Comparison of ENCODE assay signal across 31 cellular contexts in the genomic region with DNA sequence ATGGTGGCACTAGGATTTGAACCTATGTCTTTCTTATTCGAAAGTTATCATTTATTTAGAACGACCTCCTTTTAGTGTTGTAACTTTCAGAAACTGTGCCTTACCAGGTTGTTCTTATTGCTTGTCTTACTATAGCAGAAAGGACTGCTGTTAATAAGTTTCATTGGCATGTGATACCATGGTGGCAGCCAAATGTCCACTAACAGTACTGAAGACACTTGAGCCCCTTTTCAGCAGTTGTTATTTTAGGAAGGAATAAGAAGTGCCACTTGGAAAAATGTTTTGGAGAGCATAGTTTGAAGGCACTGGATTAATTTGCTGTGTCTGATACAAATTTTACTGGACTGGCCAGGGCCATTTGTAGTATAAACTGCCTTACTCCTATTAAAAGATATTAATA.
"Had no signal": no experiment of that assay in that cellular context is flagged by ENCODE, and none has a peak within 500 bp of the region (broad histone marks: within the 10 kb centered on the region; RNA-seq: fewer than 3 reads in every experiment).

No MANE protein-coding gene starts in this region.

- ATAC-seq: activated CD8-positive, alpha-beta memory T cell treated with anti-CD3 and anti-CD28 coated beads, Interleukin-2, amount 10 ng/mL, durations not matched to agents 7 days and 5 days; activated T-cell treated with anti-CD3 and anti-CD28 coated beads, Interleukin-2, amount 50 U/mL, for 72 hours; activated T-helper 17 cell treated with anti-CD3 and anti-CD28 coated beads, Interleukin-2, amount 50 U/mL, for 72 hours; K562; Panc1; SK-N-SH treated with all-trans-retinoic acid at 6 μM for 48 hours; T-cell; T-helper 17 cell had no signal

- DNase-seq: activated CD4-positive, alpha-beta memory T cell treated with anti-CD3 and anti-CD28 coated beads, Interleukin-2, amount 10 ng/mL, durations not matched to agents 7 days and 5 days; activated CD4-positive, alpha-beta T cell treated with anti-CD3 and anti-CD28 coated beads for 1 hour; activated CD4-positive, alpha-beta T cell treated with anti-CD3 and anti-CD28 coated beads for 48 hours; activated CD4-positive, CD25-positive, alpha-beta regulatory T cell; activated CD8-positive, alpha-beta memory T cell treated with anti-CD3 and anti-CD28 coated beads for 24 hours; activated CD8-positive, alpha-beta memory T cell treated with anti-CD3 and anti-CD28 coated beads, Interleukin-2, amount 10 ng/mL, durations not matched to agents 7 days and 5 days; activated CD8-positive, alpha-beta memory T cell treated with anti-CD3 and anti-CD28 coated beads, Interleukin-2, amount 50 U/mL, for 48 hours; activated effector memory CD4-positive, alpha-beta T cell treated with anti-CD3 and anti-CD28 coated beads, Interleukin-2, amount 50 U/mL, for 16 hours; activated naive CD4-positive, alpha-beta T cell; activated naive CD4-positive, alpha-beta T cell treated with anti-CD3 and anti-CD28 coated beads, Interleukin-2, amount 50 U/mL, for 16 hours; activated naive CD8-positive, alpha-beta T cell treated with anti-CD3 and anti-CD28 coated beads for 36 hours; activated T-cell treated with anti-CD3 and anti-CD28 coated beads, Interleukin-2, amount 50 U/mL, for 72 hours; amniotic stem cell; aorta; brain microvascular endothelial cell; IMR-90; NCI-H1092 treated with DMSO at 0.1 percent for 48 hours; NCI-H1417 treated with DMSO at 0.1 percent for 48 hours; NCI-H1694; NCI-H1930; NCI-H345; NCI-H524 treated with DMSO at 0.1 percent for 48 hours; SIG-M5; T-cell; T-helper 17 cell; T-helper 9 cell; WERI-Rb-1 had no signal

- H3K4me3 Mint-ChIP-seq: activated CD4-positive, alpha-beta memory T cell treated with anti-CD3 and anti-CD28 coated beads, Interleukin-2, amount 10 ng/mL, durations not matched to agents 7 days and 5 days; activated CD8-positive, alpha-beta memory T cell treated with anti-CD3 and anti-CD28 coated beads, Interleukin-2, amount 10 ng/mL, durations not matched to agents 7 days and 5 days; activated naive CD8-positive, alpha-beta T cell treated with anti-CD3 and anti-CD28 coated beads for 36 hours; activated T-cell treated with anti-CD3 and anti-CD28 coated beads, Interleukin-2, amount 50 U/mL, for 72 hours; activated T-helper 17 cell treated with anti-CD3 and anti-CD28 coated beads, Interleukin-2, amount 50 U/mL, for 72 hours; T-cell; T-helper 17 cell had no signal

- H3K27ac ChIP-seq: brain microvascular endothelial cell, WERI-Rb-1 had no signal

- H3K9me3 Mint-ChIP-seq: activated CD4-positive, alpha-beta memory T cell treated with anti-CD3 and anti-CD28 coated beads, Interleukin-2, amount 10 ng/mL, durations not matched to agents 7 days and 5 days; activated naive CD8-positive, alpha-beta T cell treated with anti-CD3 and anti-CD28 coated beads for 36 hours; activated T-cell treated with anti-CD3 and anti-CD28 coated beads, Interleukin-2, amount 50 U/mL, for 72 hours; activated T-helper 17 cell treated with anti-CD3 and anti-CD28 coated beads, Interleukin-2, amount 50 U/mL, for 72 hours; T-cell had no signal

- H3K27ac Mint-ChIP-seq: activated CD4-positive, alpha-beta memory T cell treated with anti-CD3 and anti-CD28 coated beads, Interleukin-2, amount 10 ng/mL, durations not matched to agents 7 days and 5 days; activated CD8-positive, alpha-beta memory T cell treated with anti-CD3 and anti-CD28 coated beads, Interleukin-2, amount 10 ng/mL, durations not matched to agents 7 days and 5 days; activated naive CD8-positive, alpha-beta T cell treated with anti-CD3 and anti-CD28 coated beads for 36 hours; activated T-cell treated with anti-CD3 and anti-CD28 coated beads, Interleukin-2, amount 50 U/mL, for 72 hours; activated T-helper 17 cell treated with anti-CD3 and anti-CD28 coated beads, Interleukin-2, amount 50 U/mL, for 72 hours; T-cell; T-helper 17 cell had no signal

- H3K4me3 ChIP-seq: K562 had no signal

- H3K27me3 ChIP-seq: brain microvascular endothelial cell had no signal

- H3K27me3 Mint-ChIP-seq: activated CD4-positive, alpha-beta memory T cell treated with anti-CD3 and anti-CD28 coated beads, Interleukin-2, amount 10 ng/mL, durations not matched to agents 7 days and 5 days; activated CD8-positive, alpha-beta memory T cell treated with anti-CD3 and anti-CD28 coated beads, Interleukin-2, amount 10 ng/mL, durations not matched to agents 7 days and 5 days; activated naive CD8-positive, alpha-beta T cell treated with anti-CD3 and anti-CD28 coated beads for 36 hours; activated T-helper 17 cell treated with anti-CD3 and anti-CD28 coated beads, Interleukin-2, amount 50 U/mL, for 72 hours; T-cell; T-helper 17 cell had no signal
